Comparison of ENCODE assay signal across 10 cellular contexts in genomic region chr2:224359569-224359968, GRCh38. TPM values are rescaled to one million over a fixed set of nuclear protein-coding genes. Genes with fewer than 3 reads are reported as not detected.
DNase-seq lines count a peak whose midpoint lies in the region; ATAC-seq and TF ChIP-seq lines count a peak whose summit lies in the region.
"Had no signal": no experiment of that assay in that cellular context is flagged by ENCODE, and none has a peak within 500 bp of the region (broad histone marks: within the 10 kb centered on the region; RNA-seq: fewer than 3 reads in every experiment).

No MANE protein-coding gene starts in this region.

- DNase-seq in AG04450 (ENCODE audit: low read depth, low spot score) (no peak), foreskin fibroblast (peak in 1 of 2 donors; percentile 41), epidermal melanocyte (ENCODE audit: insufficient read length, low spot score) (no peak)
- no peak for DNase-seq in central memory CD4-positive, alpha-beta T cell
- DNase-seq: activated CD8-positive, alpha-beta memory T cell treated with anti-CD3 and anti-CD28 coated beads, Interleukin-2, amount 10 ng/mL, durations not matched to agents 7 days and 5 days; stimulated activated CD4-positive, alpha-beta T cell treated with anti-CD3 and anti-CD28 coated beads, Interleukin-4, amount 100 ng/mL, for 4 hours had no signal

- H3K27me3 ChIP-seq in AG04450 (ENCODE audit: control insufficient read depth, insufficient read depth, low read length), result no peaks in the 10 kb centered on the region
- no peaks in the 10 kb centered on the region for H3K27me3 ChIP-seq in OCI-LY1 (ENCODE audit: insufficient read depth, low read length)

- H3K9me3 ChIP-seq in AG04450 (ENCODE audit: control insufficient read depth, insufficient read depth, low read length) (no peaks in the 10 kb centered on the region), OCI-LY1 (ENCODE audit: low read length) (no peaks in the 10 kb centered on the region)

- no peak overlapping the region for H3K4me3 ChIP-seq in AG04450 (ENCODE audit: low read depth, low read length)
- no peak overlapping the region for H3K4me3 ChIP-seq in GM12875 (ENCODE audit: low read depth, low read length)
- H3K4me3 ChIP-seq in OCI-LY1 (ENCODE audit: low read depth, low read length, poor library complexity, severe bottlenecking), result no peak overlapping the region
- H3K4me3 ChIP-seq in foreskin fibroblast (ENCODE audit: low read depth in 1 of 2, low read length in 2 of 2), result no peak overlapping the region

- no peak overlapping the region for H3K4me2 ChIP-seq in OCI-LY1 (ENCODE audit: low read length)

- H3K4me1 ChIP-seq in OCI-LY1 (ENCODE audit: insufficient read depth, low read length, severe bottlenecking), result no peaks in the 10 kb centered on the region

- H2AFZ ChIP-seq in OCI-LY1 (ENCODE audit: low read length), result no peak overlapping the region

- no peaks in the 10 kb centered on the region for H3K36me3 ChIP-seq in OCI-LY1 (ENCODE audit: insufficient read depth, low read length)

- ATAC-seq in GM19324 (IDR thresholded peaks at IDR 0.05; ENCODE audit: low FRiP score, unreplicated experiment) (no peak), HG03097 (IDR thresholded peaks at IDR 0.05; ENCODE audit: low FRiP score, unreplicated experiment) (no peak)
- ATAC-seq: activated CD8-positive, alpha-beta memory T cell treated with anti-CD3 and anti-CD28 coated beads, Interleukin-2, amount 10 ng/mL, durations not matched to agents 7 days and 5 days had no signal

- H3K27ac ChIP-seq in AG04450 (ENCODE audit: low read depth, low read length) (no peak overlapping the region), OCI-LY1 (ENCODE audit: low read depth, low read length, poor library complexity, severe bottlenecking) (no peak overlapping the region)

- CTCF ChIA-PET in AG04450 (lab: Charles Lee), result interaction anchor here (0.5 to 4.4 kb wide), 12 partner anchors 10 to 416 kb away, joined by 3 to 34 read pairs (median 4); no protein-coding TSS in a partner anchor

- TF ChIP-seq CTCF in AG04450 (IDR thresholded peaks at IDR 0.05; ENCODE audit: low read depth, low read length) (peak; percentile 40), GM12875 (IDR thresholded peaks at IDR 0.05; ENCODE audit: borderline replicate concordance, insufficient read depth, low read depth, low read length) (peak; percentile 40; the same call in 1 of the 2 replicates), OCI-LY1 (IDR thresholded peaks at IDR 0.05; ENCODE audit: low read length) (peak; percentile 44), foreskin fibroblast (IDR thresholded peaks at IDR 0.05; ENCODE audit: low read depth, low read length) (peak; percentile 38)

- H3K9me2 ChIP-seq in OCI-LY1 (ENCODE audit: low read depth, low read length), result no peaks in the 10 kb centered on the region

- H4K20me1 ChIP-seq in OCI-LY1 (ENCODE audit: insufficient read depth, low read length), result no peaks in the 10 kb centered on the region

- POLR2A ChIA-PET in AG04450 (lab: Yijun Ruan, JAX), result no interaction called here

- H3K79me2 ChIP-seq in OCI-LY1 (ENCODE audit: insufficient read depth, low read length), result no peaks in the 10 kb centered on the region

- no peak overlapping the region for H3K9ac ChIP-seq in OCI-LY1 (ENCODE audit: low read length)

- no peaks in the 10 kb centered on the region for H3F3A ChIP-seq in OCI-LY1 (ENCODE audit: insufficient read depth, low read length)

RNA-seq across cellular contexts. Expression of gene FAM124B, which starts 42.3 kb away (rescaled TPM):
- polyA plus RNA-seq in AG04450 (2011; rRNA removed), result not detected in 2 replicates
- not detected in 2 replicates for polyA minus RNA-seq in AG04450 (2011; rRNA and poly(A)+ RNA removed)
